ENCODE assay signal across 21 cellular contexts in genomic region chr7:11077816-11078215, GRCh38.
DNase-seq lines count a peak whose midpoint lies in the region; ATAC-seq and TF ChIP-seq lines count a peak whose summit lies in the region.
"Had no signal": no experiment of that assay in that cellular context is flagged by ENCODE, and none has a peak within 500 bp of the region (broad histone marks: within the 10 kb centered on the region; RNA-seq: fewer than 3 reads in every experiment).

No MANE protein-coding gene starts in this region.

- H3K27ac Mint-ChIP-seq in stimulated activated effector memory CD8-positive, alpha-beta T cell treated with anti-CD3 and anti-CD28 coated beads, Interleukin-12 subunit alpha, Interleukin-12 subunit beta, amount 100 ng/mL, for 72 hours: no peak overlapping the region

- TF ChIP-seq CTCF in AG10803 (conservative IDR thresholded peaks at IDR 0.05; ENCODE audit: low read length): no peak
- TF ChIP-seq CTCF in SK-N-SH (IDR thresholded peaks at IDR 0.05): no peak
- no peak for TF ChIP-seq CTCF in choroid plexus epithelial cell (conservative IDR thresholded peaks at IDR 0.05; ENCODE audit: low read depth, low read length)

- H3F3A ChIP-seq in SK-N-SH (replicated peaks; ENCODE audit: insufficient read depth): no peaks in the 10 kb centered on the region

- H3K9me3 Mint-ChIP-seq in stimulated activated effector memory CD8-positive, alpha-beta T cell treated with anti-CD3 and anti-CD28 coated beads, Interleukin-12 subunit alpha, Interleukin-12 subunit beta, amount 100 ng/mL, for 72 hours: no peaks in the 10 kb centered on the region

- no peak overlapping the region for H2AFZ ChIP-seq in SK-N-SH (ENCODE audit: low read depth)

- CTCF ChIA-PET in SK-N-SH (lab: Yijun Ruan, JAX): no interaction called here

- no peaks in the 10 kb centered on the region for H4K20me1 ChIP-seq in SK-N-SH (ENCODE audit: insufficient read depth)

- peak; percentile 31 for ATAC-seq in GM18520 (IDR thresholded peaks at IDR 0.05; ENCODE audit: unreplicated experiment)
- ATAC-seq in HG03280 (IDR thresholded peaks at IDR 0.05; ENCODE audit: unreplicated experiment): no peak
- ATAC-seq in GM18517 (IDR thresholded peaks at IDR 0.05; ENCODE audit: unreplicated experiment): no peak
- ATAC-seq in stimulated activated effector memory CD8-positive, alpha-beta T cell treated with anti-CD3 and anti-CD28 coated beads, Interleukin-12 subunit alpha, Interleukin-12 subunit beta, amount 100 ng/mL, for 72 hours: no peak
- ATAC-seq: PC-3 had no signal

- peak overlapping the region in 1 of 2 experiments; percentile 31; a peak in 1 of 4 replicates for H3K27ac ChIP-seq in SK-N-SH (ENCODE audit: low read depth in 2 of 2, low read length in 1 of 2)
- H3K27ac ChIP-seq: C4-2B, SJCRH30 had no signal

- H3K4me3 ChIP-seq in AG10803 (ENCODE audit: low read length): no peak overlapping the region
- H3K4me3 ChIP-seq in SK-N-SH (ENCODE audit: low read depth in 2 of 2, low read length in 1 of 2): no peak overlapping the region
- H3K4me3 ChIP-seq in choroid plexus epithelial cell (ENCODE audit: low read depth, low read length): no peak overlapping the region
- H3K4me3 ChIP-seq: SJCRH30 had no signal

- no peak for TF ChIP-seq RAD21 in SK-N-SH (IDR thresholded peaks at IDR 0.05; ENCODE audit: low read length)

- DNase-seq in AG10803 (ENCODE audit: low read depth) (peak; percentile 37), SK-N-SH (no peak), choroid plexus epithelial cell (ENCODE audit: low read depth) (peak; percentile 5), RKO (ENCODE audit: low spot score) (no peak)
- no peak for DNase-seq in stimulated activated effector memory CD8-positive, alpha-beta T cell treated with anti-CD3 and anti-CD28 coated beads, Interleukin-12 subunit alpha, Interleukin-12 subunit beta, amount 100 ng/mL, for 72 hours (ENCODE audit: low spot score in 2 of 2)
- DNase-seq: DMS 273 treated with DMSO at 0.1 percent for 48 hours, GOT3, IMR-90, Karpas-422, MM.1S, NCI-H1417, NCI-H1930, NCI-H446 treated with DMSO at 0.1 percent for 48 hours, NCI-H748 treated with DMSO at 0.1 percent for 48 hours, PC-3, SJCRH30, SW 1271 had no signal

- POLR2A ChIA-PET in SK-N-SH (lab: Yijun Ruan, JAX): no interaction called here

- no peak overlapping the region for H3K4me3 Mint-ChIP-seq in stimulated activated effector memory CD8-positive, alpha-beta T cell treated with anti-CD3 and anti-CD28 coated beads, Interleukin-12 subunit alpha, Interleukin-12 subunit beta, amount 100 ng/mL, for 72 hours

- no peaks in the 10 kb centered on the region for H3K4me1 Mint-ChIP-seq in stimulated activated effector memory CD8-positive, alpha-beta T cell treated with anti-CD3 and anti-CD28 coated beads, Interleukin-12 subunit alpha, Interleukin-12 subunit beta, amount 100 ng/mL, for 72 hours

- H3K27me3 ChIP-seq in SK-N-SH (ENCODE audit: insufficient read depth): no peaks in the 10 kb centered on the region
- H3K27me3 ChIP-seq: SJCRH30 had no signal

- H3K36me3 Mint-ChIP-seq in stimulated activated effector memory CD8-positive, alpha-beta T cell treated with anti-CD3 and anti-CD28 coated beads, Interleukin-12 subunit alpha, Interleukin-12 subunit beta, amount 100 ng/mL, for 72 hours: no peaks in the 10 kb centered on the region

- H3K4me2 ChIP-seq in SK-N-SH: no peak overlapping the region

- no peaks in the 10 kb centered on the region for H3K4me1 ChIP-seq in SK-N-SH (ENCODE audit: control insufficient read depth in 1 of 2, insufficient read depth in 2 of 2, low read depth in 1 of 2, low read length in 1 of 2)
- H3K4me1 ChIP-seq: SJCRH30 had no signal

- H3K9me3 ChIP-seq in SK-N-SH: no peaks in the 10 kb centered on the region
- H3K9me3 ChIP-seq: SJCRH30 had no signal

- 0 out of 4 replicates have a peak, but pooled peaks of 1 of the 2 experiments have one; percentile 22 for TF ChIP-seq EP300 in SK-N-SH (IDR thresholded peaks at IDR 0.05; ENCODE audit: borderline replicate concordance in 1 of 2, low read depth in 1 of 2, low read length in 1 of 2)

- 89% methylated on average over 2 of the region's 2 CpGs for WGBS in SK-N-SH (ENCODE audit: low lambda C conversion rate)

- H3K79me2 ChIP-seq in SK-N-SH (ENCODE audit: insufficient read depth): no peaks in the 10 kb centered on the region

- peaks cover 0 to 19% of the 10 kb centered on the region in 2 experiments for H3K36me3 ChIP-seq in SK-N-SH (replicated peaks in 1 of 2; ENCODE audit: control insufficient read depth in 1 of 2, insufficient read depth in 2 of 2, low read length in 1 of 2)

- H3K9me2 ChIP-seq in SK-N-SH: no peaks in the 10 kb centered on the region

- H3K9ac ChIP-seq in SK-N-SH: no peak overlapping the region

TF ChIP-seq in SK-N-SH, 30 proteins besides CTCF, POLR2A, EP300 and RAD21:
- peak; percentile 69 for TF ChIP-seq TCF12 (IDR thresholded peaks at IDR 0.05)
- TF ChIP-seq GATA2 (CRISPR knock-in tag; IDR thresholded peaks at IDR 0.05): no peak
- TF ChIP-seq PBX3 (IDR thresholded peaks at IDR 0.05): peak; percentile 24; the same call in 1 of the 2 replicates

Comparison
In these comparisons a context has a peak if more than half of its experiments do, and no peak if none do; other contexts are left out.
1. DNase-seq: peak in AG10803 (single experiment) and choroid plexus epithelial cell (single experiment); none in SK-N-SH (single experiment), RKO (single experiment) and stimulated activated effector memory CD8-positive, alpha-beta T cell treated with anti-CD3 and anti-CD28 coated beads, Interleukin-12 subunit alpha, Interleukin-12 subunit beta, amount 100 ng/mL, for 72 hours (0 of 2).